ENCODE assay signal across 16 cellular contexts in the genomic region with DNA sequence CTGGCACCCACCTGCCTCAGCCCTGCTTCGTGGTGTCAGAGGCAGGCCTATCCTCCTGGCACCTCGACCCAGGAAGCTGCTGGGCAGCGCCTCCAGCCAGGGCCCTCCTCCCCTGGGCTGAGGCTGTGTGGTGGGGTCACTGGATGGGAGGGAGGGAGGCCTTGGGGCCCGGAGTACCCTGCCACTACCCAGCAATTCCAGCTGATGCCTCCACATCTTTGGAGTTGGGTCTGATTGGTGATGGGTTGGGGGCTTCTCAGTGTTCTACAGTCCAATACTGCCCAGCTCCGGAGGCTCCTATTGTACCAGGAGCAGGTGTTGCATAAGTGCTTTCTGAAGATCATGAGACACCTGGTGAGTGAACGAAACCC. TPM values are rescaled to one million over a fixed set of nuclear protein-coding genes. Genes with fewer than 3 reads are reported as not detected.
DNase-seq lines count a peak whose midpoint lies in the region; TF ChIP-seq lines count a peak whose summit lies in the region.
"Had no signal": no experiment of that assay in that cellular context is flagged by ENCODE, and none has a peak within 500 bp of the region (broad histone marks: within the 10 kb centered on the region; RNA-seq: fewer than 3 reads in every experiment).

No MANE protein-coding gene starts in this region.

- no peak for TF ChIP-seq CTCF in CD14-positive monocyte (IDR thresholded peaks at IDR 0.05)
- TF ChIP-seq CTCF in GM10266 (IDR thresholded peaks at IDR 0.05; ENCODE audit: control insufficient read depth, insufficient read depth, low read depth, missing control alignments) = no peak
- no peak for TF ChIP-seq CTCF in mammary epithelial cell (conservative IDR thresholded peaks at IDR 0.05 in 1 of 2, IDR thresholded peaks at IDR 0.05 in 1 of 2; ENCODE audit: extremely low read depth in 1 of 2, insufficient read depth in 1 of 2, low read depth in 1 of 2, low read length in 2 of 2)

- no peak overlapping the region for H4K91ac ChIP-seq in neuronal stem cell (ENCODE audit: low read depth, low read length, poor library complexity)

- peak overlapping the region; percentile 83 for H2AK5ac ChIP-seq in neuronal stem cell (ENCODE audit: low read depth, low read length)

- intact Hi-C loops in CD14-positive monocyte (cut with micrococcal nuclease) = no loop called here
- intact Hi-C loops in mammary epithelial cell (cut with micrococcal nuclease) = no loop called here

- no peaks in the 10 kb centered on the region for H3K9me3 Mint-ChIP-seq in activated CD4-positive, alpha-beta T cell treated with anti-CD3 and anti-CD28 coated beads, Interleukin-2, amount 10 ng/mL, durations not matched to agents 7 days and 5 days
- no peaks in the 10 kb centered on the region for H3K9me3 Mint-ChIP-seq in CD14-positive monocyte
- H3K9me3 Mint-ChIP-seq: CD4-positive, CD25-positive, alpha-beta regulatory T cell; IgD-negative memory B cell had no signal

- in situ Hi-C loops in mammary epithelial cell (cut with MboI; ENCODE audit: low sequenced_read_pairs in 2 of 2) = no loop called here

- H3K14ac ChIP-seq in neuronal stem cell (ENCODE audit: low read length) = no peak overlapping the region

- DNase-seq in activated CD4-positive, alpha-beta T cell treated with anti-CD3 and anti-CD28 coated beads, Interleukin-2, amount 10 ng/mL, durations not matched to agents 7 days and 5 days = no peak
- no peak for DNase-seq in activated CD4-positive, alpha-beta T cell treated with anti-CD3 and anti-CD28 coated beads, Interleukin-2, amount 50 U/mL, for 4 hours
- DNase-seq in CD14-positive monocyte (ENCODE audit: low spot score) = peak; percentile 25
- peak; percentile 57 for DNase-seq in H7
- no peak for DNase-seq in neuronal stem cell (ENCODE audit: low spot score)
- no peak for DNase-seq in GM10266 (ENCODE audit: extremely low spot score)
- DNase-seq in mammary epithelial cell = no peak
- DNase-seq: CD4-positive, CD25-positive, alpha-beta regulatory T cell; DMS153; DMS79; GDM1; GOT3 had no signal

- dilution Hi-C loops in mammary epithelial cell (cut with HindIII; ENCODE audit: low sequenced_read_pairs) = loop anchor here (5.0 kb wide), 1 partner anchor 37 kb away; no protein-coding TSS in a partner anchor

- H2BK12ac ChIP-seq in neuronal stem cell (ENCODE audit: low read length) = no peak overlapping the region

- POLR2A ChIA-PET in activated CD4-positive, alpha-beta T cell treated with anti-CD3 and anti-CD28 coated beads, Interleukin-2, amount 10 ng/mL, durations not matched to agents 7 days and 5 days (lab: Charles Lee) = no interaction called here

- CTCF ChIA-PET in activated CD4-positive, alpha-beta T cell treated with anti-CD3 and anti-CD28 coated beads, Interleukin-2, amount 10 ng/mL, durations not matched to agents 7 days and 5 days (lab: Charles Lee) = interaction anchor here (0.5 kb wide), 1 partner anchor 192 kb away, joined by 3 read pairs; no protein-coding TSS in a partner anchor
- CTCF ChIA-PET in mammary epithelial cell (lab: Charles Lee; ENCODE audit: low non-redundant PET) = no interaction called here

- peak overlapping the region; percentile 31 for H3K27ac Mint-ChIP-seq in activated CD4-positive, alpha-beta T cell treated with anti-CD3 and anti-CD28 coated beads, Interleukin-2, amount 10 ng/mL, durations not matched to agents 7 days and 5 days
- H3K27ac Mint-ChIP-seq in CD14-positive monocyte = peak overlapping the region in 1 of 7 donors; percentile 58
- H3K27ac Mint-ChIP-seq: B cell; CD4-positive, CD25-positive, alpha-beta regulatory T cell had no signal

- peaks cover 4% of the 10 kb centered on the region for H3K36me3 Mint-ChIP-seq in activated CD4-positive, alpha-beta T cell treated with anti-CD3 and anti-CD28 coated beads, Interleukin-2, amount 10 ng/mL, durations not matched to agents 7 days and 5 days (ENCODE audit: low read depth)
- peaks cover 7% of the 10 kb centered on the region in 2 donors for H3K36me3 Mint-ChIP-seq in CD14-positive monocyte
- H3K36me3 Mint-ChIP-seq: CD4-positive, CD25-positive, alpha-beta regulatory T cell; IgD-negative memory B cell had no signal

- no peak overlapping the region for H3K27ac ChIP-seq in neuronal stem cell (replicated peaks; ENCODE audit: low read length)
- H3K27ac ChIP-seq in mammary epithelial cell (ENCODE audit: insufficient read depth, low read depth, low read length) = no peak overlapping the region
- H3K27ac ChIP-seq: BLaER1 treated with 17β-estradiol and CSF1 and Interleukin-3, amounts not matched to agents 10 nM and 100 nM had no signal

- no peaks in the 10 kb centered on the region; the same call in 1 of the 2 replicates for H3K36me3 ChIP-seq in H7 (replicated peaks; ENCODE audit: control insufficient read depth, insufficient read depth, low read length)
- H3K36me3 ChIP-seq in neuronal stem cell (replicated peaks in 1 of 2; ENCODE audit: control insufficient read depth in 2 of 2, insufficient read depth in 2 of 2, low read length in 2 of 2) = peaks cover 5 to 31% of the 10 kb centered on the region in 2 donors
- no peaks in the 10 kb centered on the region for H3K36me3 ChIP-seq in mammary epithelial cell (ENCODE audit: insufficient read depth, low read length)

- no peaks in the 10 kb centered on the region for H3K27me3 Mint-ChIP-seq in activated CD4-positive, alpha-beta T cell treated with anti-CD3 and anti-CD28 coated beads, Interleukin-2, amount 10 ng/mL, durations not matched to agents 7 days and 5 days
- peaks cover 0 to 5% (median 0%) of the 10 kb centered on the region in 3 donors for H3K27me3 Mint-ChIP-seq in CD14-positive monocyte (ENCODE audit: low read depth in 3 of 3)
- H3K27me3 Mint-ChIP-seq: B cell; CD4-positive, CD25-positive, alpha-beta regulatory T cell; IgD-negative memory B cell had no signal

- no peak overlapping the region for H4K8ac ChIP-seq in neuronal stem cell (ENCODE audit: low read depth, low read length)

- H3K18ac ChIP-seq in neuronal stem cell (ENCODE audit: low read length) = no peak overlapping the region

- no peak overlapping the region for H2AFZ ChIP-seq in neuronal stem cell (ENCODE audit: low read length)
- no peak overlapping the region for H2AFZ ChIP-seq in mammary epithelial cell (ENCODE audit: low read depth, low read length)

- WGBS in neuronal stem cell (ENCODE audit: extremely low coverage in 2 of 2, insufficient read length in 2 of 2, insufficient replicate concordance in 1 of 2), 2 donors = no CpG with 5 or more reads among the region's 6 CpGs
- 88% methylated on average over 6 of the region's 6 CpGs for WGBS in mammary epithelial cell (ENCODE audit: low coverage, missing lambda C conversion rate)

- H3K4me3 ChIP-seq in H7 (ENCODE audit: insufficient read depth, low read depth, low read length) = no peak overlapping the region
- no peak overlapping the region for H3K4me3 ChIP-seq in neuronal stem cell (ENCODE audit: low read length in 2 of 2)
- H3K4me3 ChIP-seq in mammary epithelial cell (replicated peaks in 1 of 3; ENCODE audit: insufficient read depth in 1 of 3, low read depth in 2 of 3, low read length in 3 of 3) = no peak overlapping the region
- H3K4me3 ChIP-seq: BLaER1 treated with 17β-estradiol and CSF1 and Interleukin-3, amounts not matched to agents 10 nM and 100 nM; HAP-1 had no signal

- no peaks in the 10 kb centered on the region for H3K9me3 ChIP-seq in neuronal stem cell (replicated peaks in 1 of 2; ENCODE audit: control insufficient read depth in 2 of 2, insufficient read depth in 1 of 2, low read depth in 1 of 2, low read length in 2 of 2)
- no peaks in the 10 kb centered on the region for H3K9me3 ChIP-seq in mammary epithelial cell (replicated peaks; ENCODE audit: insufficient read depth, low read length)
- H3K9me3 ChIP-seq: BLaER1 treated with 17β-estradiol and CSF1 and Interleukin-3, amounts not matched to agents 10 nM and 100 nM; HAP-1 had no signal

- peaks cover 6 to 14% of the 10 kb centered on the region in 2 donors for H3K4me1 ChIP-seq in neuronal stem cell (ENCODE audit: control insufficient read depth in 2 of 2, insufficient read depth in 1 of 2, low read depth in 1 of 2, low read length in 2 of 2)
- peaks cover 8% of the 10 kb centered on the region for H3K4me1 ChIP-seq in mammary epithelial cell (ENCODE audit: insufficient read depth, low read length)

- H3K27me3 ChIP-seq in H7 (ENCODE audit: control insufficient read depth, insufficient read depth, low read length) (no peaks in the 10 kb centered on the region), neuronal stem cell (ENCODE audit: control insufficient read depth in 3 of 3, insufficient read depth in 3 of 3, low read depth in 1 of 3, low read length in 3 of 3) (no peaks in the 10 kb centered on the region), mammary epithelial cell (ENCODE audit: insufficient read depth, low read length) (no peaks in the 10 kb centered on the region)
- H3K27me3 ChIP-seq: BLaER1 treated with 17β-estradiol and CSF1 and Interleukin-3, amounts not matched to agents 10 nM and 100 nM had no signal

- no peaks in the 10 kb centered on the region for H3K79me1 ChIP-seq in neuronal stem cell (ENCODE audit: low read depth, low read length)

- no peak overlapping the region for H3K4me2 ChIP-seq in neuronal stem cell (ENCODE audit: insufficient read depth, low read length, poor library complexity, severe bottlenecking)
- H3K4me2 ChIP-seq in mammary epithelial cell (ENCODE audit: insufficient read depth, low read depth, low read length) = no peak overlapping the region
- H3K4me2 ChIP-seq: BLaER1 treated with 17β-estradiol and CSF1 and Interleukin-3, amounts not matched to agents 10 nM and 100 nM had no signal

- no peaks in the 10 kb centered on the region for H3K79me2 ChIP-seq in mammary epithelial cell (ENCODE audit: insufficient read depth, low read length)

- peaks cover 12% of the 10 kb centered on the region for H3K4me1 Mint-ChIP-seq in activated CD4-positive, alpha-beta T cell treated with anti-CD3 and anti-CD28 coated beads, Interleukin-2, amount 10 ng/mL, durations not matched to agents 7 days and 5 days
- H3K4me1 Mint-ChIP-seq in CD14-positive monocyte = no peaks in the 10 kb centered on the region

- H3K4ac ChIP-seq in neuronal stem cell (ENCODE audit: low read length) = no peak overlapping the region

- peak overlapping the region; percentile 42 for H2BK5ac ChIP-seq in neuronal stem cell (ENCODE audit: low read length)

- no peak overlapping the region for H2BK15ac ChIP-seq in neuronal stem cell (ENCODE audit: low read length)

- BruUV-seq in mammary epithelial cell (replicated peaks; lab: Mats Ljungman, UMichigan) = no TSS peak

- H3K23ac ChIP-seq in neuronal stem cell (ENCODE audit: low read depth, low read length, poor library complexity) = peak overlapping the region; percentile 39

- H2BK120ac ChIP-seq in neuronal stem cell (ENCODE audit: low read depth, low read length) = no peak overlapping the region

- no peak overlapping the region for H3K4me3 Mint-ChIP-seq in activated CD4-positive, alpha-beta T cell treated with anti-CD3 and anti-CD28 coated beads, Interleukin-2, amount 10 ng/mL, durations not matched to agents 7 days and 5 days
- H3K4me3 Mint-ChIP-seq in CD14-positive monocyte = no peak overlapping the region
- H3K4me3 Mint-ChIP-seq: B cell; CD4-positive, CD25-positive, alpha-beta regulatory T cell; IgD-negative memory B cell had no signal

- H3K9ac ChIP-seq in neuronal stem cell (ENCODE audit: low read depth, low read length, poor library complexity) (peak overlapping the region; percentile 24), mammary epithelial cell (ENCODE audit: insufficient read depth, low read length) (no peak overlapping the region)
- H3K9ac ChIP-seq: BLaER1 treated with 17β-estradiol and CSF1 and Interleukin-3, amounts not matched to agents 10 nM and 100 nM had no signal

- no peaks in the 10 kb centered on the region for H4K20me1 ChIP-seq in mammary epithelial cell (ENCODE audit: insufficient read depth, low read length)

RNA-seq across cellular contexts. Expression of gene USP22, which starts 48.0 kb away (rescaled TPM):
- total RNA-seq in activated CD4-positive, alpha-beta T cell treated with anti-CD3 and anti-CD28 coated beads, Interleukin-2, amount 10 ng/mL, durations not matched to agents 7 days and 5 days = 100 to 1,000 TPM; 147 to 162 TPM
- polyA plus RNA-seq in CD14-positive monocyte = 10 to 100 TPM; 20.4 to 27.3 TPM
- 432 and 539 TPM in 2 replicates for total RNA-seq in H7 (2014; rRNA removed; shearing (Covaris generic))
- 144 TPM for polyA plus RNA-seq in neuronal stem cell (2013, experiment 1 of 2)
- polyA plus RNA-seq in neuronal stem cell (2013, experiment 2 of 2) = 140 TPM
- 100 to 1,000 TPM; 187 to 318 TPM for total RNA-seq in mammary epithelial cell
- 175 TPM for polyA plus RNA-seq in mammary epithelial cell
- polyA minus RNA-seq in mammary epithelial cell = 423 TPM

Comparison
In these comparisons a context has a peak if more than half of its experiments do, and no peak if none do; other contexts are left out.
1. DNase-seq: peak in CD14-positive monocyte (single experiment) and H7 (single experiment); none in activated CD4-positive, alpha-beta T cell treated with anti-CD3 and anti-CD28 coated beads, Interleukin-2, amount 10 ng/mL, durations not matched to agents 7 days and 5 days (single experiment), activated CD4-positive, alpha-beta T cell treated with anti-CD3 and anti-CD28 coated beads, Interleukin-2, amount 50 U/mL, for 4 hours (0 of 2), neuronal stem cell (single experiment), GM10266 (single experiment) and mammary epithelial cell (single experiment).